Comparison of ENCODE assay signal across 23 cellular contexts in the genomic region with DNA sequence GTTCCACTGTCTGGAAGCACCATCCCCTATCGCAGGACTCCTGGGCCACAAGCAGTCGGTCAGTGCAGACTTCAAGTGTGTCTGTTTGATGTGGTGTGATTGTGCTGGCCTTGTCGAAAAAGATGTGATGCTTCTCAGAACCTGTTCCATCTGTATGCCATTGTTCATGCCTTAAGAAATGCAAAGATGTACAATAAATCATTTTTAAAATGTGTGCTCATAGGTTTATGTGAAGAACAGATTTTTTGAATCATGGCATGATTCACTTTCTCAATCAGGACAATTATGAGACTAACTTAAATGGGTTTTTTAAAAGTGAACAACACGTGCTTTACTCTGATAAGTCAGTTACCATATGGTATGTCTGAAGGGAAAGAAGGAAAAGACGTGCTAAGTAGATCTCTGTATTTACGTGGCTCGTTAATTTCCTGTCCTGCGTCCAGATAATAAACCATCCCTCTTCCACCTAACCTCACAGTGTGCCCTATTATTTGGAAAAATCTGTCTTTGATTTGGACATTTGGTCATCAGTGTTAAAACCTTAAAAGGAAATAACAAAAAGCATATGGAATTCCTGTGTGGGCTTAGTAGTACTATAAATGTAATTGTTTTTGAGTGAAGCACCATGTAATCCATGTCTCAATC.
"Had no signal": no experiment of that assay in that cellular context is flagged by ENCODE, and none has a peak within 500 bp of the region (broad histone marks: within the 10 kb centered on the region; RNA-seq: fewer than 3 reads in every experiment).

No MANE protein-coding gene starts in this region.

- H3K36me3 Mint-ChIP-seq: memory B cell; mesothelial cell of epicardium; natural killer cell; stimulated activated effector memory CD8-positive, alpha-beta T cell treated with anti-CD3 and anti-CD28 coated beads, Interleukin-12 subunit alpha, Interleukin-12 subunit beta, amount 100 ng/mL, for 72 hours had no signal

- H3K27ac ChIP-seq: esophagus squamous epithelium, foreskin keratinocyte, left ventricle myocardium inferior, lower lobe of right lung, pancreas, tibial artery, upper lobe of left lung, uterus had no signal

- H3K4me1 Mint-ChIP-seq: memory B cell; natural killer cell; neural crest cell; stimulated activated effector memory CD8-positive, alpha-beta T cell treated with anti-CD3 and anti-CD28 coated beads, Interleukin-12 subunit alpha, Interleukin-12 subunit beta, amount 100 ng/mL, for 72 hours had no signal

- H3K36me3 ChIP-seq: esophagus squamous epithelium, left ventricle myocardium inferior, lower lobe of right lung, pancreas, tibial artery, upper lobe of left lung, uterus had no signal

- H3K27me3 ChIP-seq: esophagus squamous epithelium, foreskin keratinocyte, pancreas, tibial artery, upper lobe of left lung, uterus had no signal

- H3K9me3 Mint-ChIP-seq: memory B cell; mesothelial cell of epicardium; natural killer cell; neural crest cell; stimulated activated effector memory CD8-positive, alpha-beta T cell treated with anti-CD3 and anti-CD28 coated beads, Interleukin-12 subunit alpha, Interleukin-12 subunit beta, amount 100 ng/mL, for 72 hours had no signal

- H3K9me3 ChIP-seq: esophagus squamous epithelium, left ventricle myocardium inferior, lower lobe of right lung, pancreas, tibial artery, upper lobe of left lung, uterus had no signal

- ATAC-seq: right cardiac atrium; stimulated activated effector memory CD8-positive, alpha-beta T cell treated with anti-CD3 and anti-CD28 coated beads, Interleukin-12 subunit alpha, Interleukin-12 subunit beta, amount 100 ng/mL, for 72 hours; stimulated activated naive CD8-positive, alpha-beta T cell treated with anti-CD3 and anti-CD28 coated beads, Interleukin-15, Interleukin-2, amounts not matched to agents 100 U/mL and 50 U/mL, for 24 hours had no signal

- DNase-seq: dermis blood vessel endothelial cell; esophagus squamous epithelium; foreskin keratinocyte; kidney; left cardiac atrium; left ventricle myocardium inferior; lower lobe of right lung; natural killer cell; nucleus accumbens; pancreas; right cardiac atrium; stimulated activated CD4-positive, alpha-beta T cell treated with anti-CD3 and anti-CD28 coated beads, Interleukin-2, amount 100 ng/mL, for 48 hours; stimulated activated CD8-positive, alpha-beta memory T cell treated with anti-CD3 and anti-CD28 coated beads, Interleukin-4, amount 100 ng/mL, for 48 hours; stimulated activated naive CD8-positive, alpha-beta T cell treated with anti-CD3 and anti-CD28 coated beads, Interleukin-15, Interleukin-2, amounts not matched to agents 100 U/mL and 50 U/mL, for 24 hours; tibial artery; upper lobe of left lung; uterus had no signal

- H3K4me3 ChIP-seq: esophagus squamous epithelium, left ventricle myocardium inferior, lower lobe of right lung, pancreas, smooth muscle cell, tibial artery, upper lobe of left lung, uterus had no signal

- H3K4me2 ChIP-seq: smooth muscle cell had no signal

- H3K27me3 Mint-ChIP-seq: memory B cell, progenitor cell of endocrine pancreas had no signal

- H3K4me3 Mint-ChIP-seq: memory B cell; mesothelial cell of epicardium; natural killer cell; neural crest cell; stimulated activated effector memory CD8-positive, alpha-beta T cell treated with anti-CD3 and anti-CD28 coated beads, Interleukin-12 subunit alpha, Interleukin-12 subunit beta, amount 100 ng/mL, for 72 hours had no signal

- H3K27ac Mint-ChIP-seq: memory B cell; mesothelial cell of epicardium; natural killer cell; progenitor cell of endocrine pancreas; stimulated activated effector memory CD8-positive, alpha-beta T cell treated with anti-CD3 and anti-CD28 coated beads, Interleukin-12 subunit alpha, Interleukin-12 subunit beta, amount 100 ng/mL, for 72 hours had no signal

- H3K4me1 ChIP-seq: esophagus squamous epithelium, foreskin keratinocyte, lower lobe of right lung, pancreas, tibial artery, upper lobe of left lung, uterus had no signal
